In the genomic region with DNA sequence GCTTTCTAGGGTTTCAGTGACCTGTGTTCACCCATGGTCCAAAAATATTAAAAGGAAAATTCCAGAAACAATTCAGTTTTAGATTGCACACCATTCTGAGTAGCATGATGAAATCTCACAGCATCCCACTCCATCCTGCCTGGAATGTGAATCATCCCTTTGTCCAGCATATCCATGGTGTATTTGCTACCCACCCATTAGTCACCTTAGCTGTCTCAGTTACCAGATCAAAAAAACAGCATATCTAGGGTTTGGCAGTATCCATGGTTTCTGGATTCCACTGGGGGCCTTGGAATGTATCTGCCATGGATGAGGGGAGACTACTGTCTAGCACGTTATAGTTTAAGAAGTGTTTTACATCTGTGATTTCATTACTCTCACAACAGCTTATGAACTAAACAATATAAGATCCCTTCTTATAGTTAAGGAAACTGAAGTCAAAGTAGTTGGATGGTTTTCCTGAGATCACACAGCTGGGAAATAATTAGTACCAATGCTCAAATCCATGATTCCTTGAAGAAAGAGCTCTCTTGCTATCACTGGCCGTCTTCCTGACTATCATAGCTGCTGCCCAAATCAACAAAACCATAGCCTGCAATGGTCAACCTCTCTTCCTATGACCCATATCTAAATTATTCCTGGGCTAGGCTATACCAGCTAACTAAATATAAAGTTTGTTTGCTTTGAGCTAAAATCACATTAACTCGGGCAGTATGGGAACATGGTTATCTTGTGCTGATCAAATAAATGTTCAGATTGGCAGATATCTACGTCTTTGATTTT, we compare ENCODE assay signal across 11 cellular contexts.
A peak's percentile ranks its signal among the peaks of the same experiment; 100 is the strongest.
DNase-seq lines count a peak whose midpoint lies in the region; ATAC-seq and TF ChIP-seq lines count a peak whose summit lies in the region.
"Had no signal": no experiment of that assay in that cellular context is flagged by ENCODE, and none has a peak within 500 bp of the region (broad histone marks: within the 10 kb centered on the region; RNA-seq: fewer than 3 reads in every experiment).

No MANE protein-coding gene starts in this region.

- H3K4me1 ChIP-seq in Caco-2, result peaks cover 72% of the 10 kb centered on the region
- H3K4me1 ChIP-seq in fibroblast of lung (ENCODE audit: control insufficient read depth, extremely low read depth, insufficient read depth, low read length), result peaks cover 4% of the 10 kb centered on the region
- H3K4me1 ChIP-seq in sigmoid colon, result peaks cover 0 to 53% (median 46%) of the 10 kb centered on the region in 4 donors

- DNase-seq in Caco-2 (peak; percentile 49 to 60), fibroblast of lung (ENCODE audit: low read depth in 2 of 2) (peak; percentile 71 to 99), sigmoid colon (no peak), G401 (ENCODE audit: low spot score) (no peak), NCI-H1436 (lab: John Stamatoyannopoulos, UW) (no peak), NCI-H2171 treated with DMSO at 0.1 percent for 48 hours (lab: John Stamatoyannopoulos, UW) (no peak)
- DNase-seq: NCI-H1436 treated with DMSO at 0.1 percent for 48 hours, SHP77 treated with DMSO at 0.1 percent for 48 hours had no signal

- H2AFZ ChIP-seq in fibroblast of lung (ENCODE audit: low read length), result no peak overlapping the region

- ATAC-seq in SK-N-SH treated with all-trans-retinoic acid at 6 μM for 48 hours, result peak; percentile 78
- ATAC-seq in HG03025 (IDR thresholded peaks at IDR 0.05; ENCODE audit: low FRiP score, unreplicated experiment), result no peak

- H3K36me3 Mint-ChIP-seq in Caco-2 (ENCODE audit: insufficient read depth, unreplicated experiment), result peaks cover 94% of the 10 kb centered on the region

- no peaks in the 10 kb centered on the region for H3K9me3 ChIP-seq in Caco-2
- H3K9me3 ChIP-seq in fibroblast of lung (ENCODE audit: control insufficient read depth, insufficient read depth, low read depth, low read length), result no peaks in the 10 kb centered on the region
- no peaks in the 10 kb centered on the region for H3K9me3 ChIP-seq in sigmoid colon

- CTCF ChIA-PET in Caco-2 (lab: Charles Lee), result interaction anchor here (0.8 to 1.5 kb wide), 13 partner anchors 9 to 180 kb away, joined by 3 to 7 read pairs (median 4); no protein-coding TSS in a partner anchor

- intact Hi-C loops in Caco-2 (cut with micrococcal nuclease; ENCODE audit: unreplicated experiment) (loop anchor here (1.0 to 2.0 kb wide), 8 partner anchors 9 to 90 kb away; no protein-coding TSS in a partner anchor), sigmoid colon (cut with DNase I) (no loop called here)

- no peaks in the 10 kb centered on the region for H3K27me3 ChIP-seq in Caco-2 (replicated peaks; ENCODE audit: control insufficient read depth, insufficient read depth, low read length)
- H3K27me3 ChIP-seq in fibroblast of lung (ENCODE audit: control insufficient read depth, insufficient read depth, low read length), result no peaks in the 10 kb centered on the region
- no peaks in the 10 kb centered on the region for H3K27me3 ChIP-seq in sigmoid colon

- 69 to 88% methylated on average over 4 of the region's 4 CpGs for WGBS in sigmoid colon, 2 donors

- H3K27me3 Mint-ChIP-seq in Caco-2 (ENCODE audit: insufficient read depth, unreplicated experiment), result no peaks in the 10 kb centered on the region

- H3K4me3 Mint-ChIP-seq in Caco-2 (ENCODE audit: unreplicated experiment), result peak overlapping the region; percentile 42
- H3K4me3 Mint-ChIP-seq: neural crest cell had no signal

- H3K27ac ChIP-seq in fibroblast of lung (ENCODE audit: insufficient read depth, low read length) (peak overlapping the region; percentile 46), sigmoid colon (peak overlapping the region in 3 of 4 donors; percentile 84 to 89 (median 88))

- no peak for TF ChIP-seq POLR2A in sigmoid colon (IDR thresholded peaks at IDR 0.05)

- H3K27ac Mint-ChIP-seq in Caco-2 (ENCODE audit: unreplicated experiment), result peak overlapping the region; percentile 75

- H3K9ac ChIP-seq in fibroblast of lung (ENCODE audit: insufficient read depth, low read length), result no peak overlapping the region

- H3K36me3 ChIP-seq in Caco-2 (ENCODE audit: control insufficient read depth, insufficient read depth, low read length) (peaks cover 8% of the 10 kb centered on the region), fibroblast of lung (ENCODE audit: control insufficient read depth, insufficient read depth, low read length) (peaks cover 12% of the 10 kb centered on the region), sigmoid colon (peaks cover 0 to 41% (median 12%) of the 10 kb centered on the region in 4 donors)

- peaks cover 68% of the 10 kb centered on the region for H3K4me1 Mint-ChIP-seq in Caco-2 (ENCODE audit: low read depth, unreplicated experiment)

- H3K4me3 ChIP-seq in Caco-2 (ENCODE audit: low read depth, low read length) (no peak overlapping the region), fibroblast of lung (replicated peaks in 1 of 4; ENCODE audit: control extremely low read depth in 1 of 4, insufficient read depth in 1 of 4, low read depth in 3 of 4, low read length in 4 of 4) (no peak overlapping the region), sigmoid colon (no peak overlapping the region)

- TSS peak; percentile 64 for BruUV-seq in Caco-2 (replicated peaks; lab: Mats Ljungman, UMichigan)

- TF ChIP-seq CTCF in Caco-2 (IDR thresholded peaks at IDR 0.05; ENCODE audit: insufficient read depth in 1 of 2, low read depth in 1 of 2, low read length in 1 of 2, severe bottlenecking in 1 of 2, unreplicated experiment in 1 of 2), result no peak
- TF ChIP-seq CTCF in fibroblast of lung (conservative IDR thresholded peaks at IDR 0.05 in 1 of 2, IDR thresholded peaks at IDR 0.05 in 1 of 2; ENCODE audit: low read depth in 1 of 2, low read length in 2 of 2), result no peak
- no peak for TF ChIP-seq CTCF in sigmoid colon (IDR thresholded peaks at IDR 0.05)

- no peak overlapping the region for H3K4me2 ChIP-seq in fibroblast of lung (ENCODE audit: extremely low read depth, insufficient read depth, low read length)

- POLR2A ChIA-PET in Caco-2 (lab: Charles Lee), result interaction anchor here (0.6 to 1.6 kb wide), 3 partner anchors 32 to 222 kb away, joined by 3 to 10 read pairs (median 6); no protein-coding TSS in a partner anchor

- in situ Hi-C loops in G401 (cut with HindIII; ENCODE audit: low sequenced_read_pairs), result no loop called here

- TF ChIP-seq EP300 in sigmoid colon (IDR thresholded peaks at IDR 0.05), result no peak

- H3K9me3 Mint-ChIP-seq in Caco-2 (ENCODE audit: unreplicated experiment), result no peaks in the 10 kb centered on the region
- H3K9me3 Mint-ChIP-seq: neural crest cell had no signal

- H4K20me1 ChIP-seq in fibroblast of lung (ENCODE audit: control insufficient read depth, extremely low read depth, insufficient read depth, low read length), result no peaks in the 10 kb centered on the region

- no peaks in the 10 kb centered on the region for H3K79me2 ChIP-seq in fibroblast of lung (ENCODE audit: control insufficient read depth, insufficient read depth, low read length)

TF ChIP-seq in SK-N-SH treated with all-trans-retinoic acid at 6 μM for 48 hours, 23 proteins besides CTCF, POLR2A, EP300 and RAD21:
- TF ChIP-seq, protein P1, sequence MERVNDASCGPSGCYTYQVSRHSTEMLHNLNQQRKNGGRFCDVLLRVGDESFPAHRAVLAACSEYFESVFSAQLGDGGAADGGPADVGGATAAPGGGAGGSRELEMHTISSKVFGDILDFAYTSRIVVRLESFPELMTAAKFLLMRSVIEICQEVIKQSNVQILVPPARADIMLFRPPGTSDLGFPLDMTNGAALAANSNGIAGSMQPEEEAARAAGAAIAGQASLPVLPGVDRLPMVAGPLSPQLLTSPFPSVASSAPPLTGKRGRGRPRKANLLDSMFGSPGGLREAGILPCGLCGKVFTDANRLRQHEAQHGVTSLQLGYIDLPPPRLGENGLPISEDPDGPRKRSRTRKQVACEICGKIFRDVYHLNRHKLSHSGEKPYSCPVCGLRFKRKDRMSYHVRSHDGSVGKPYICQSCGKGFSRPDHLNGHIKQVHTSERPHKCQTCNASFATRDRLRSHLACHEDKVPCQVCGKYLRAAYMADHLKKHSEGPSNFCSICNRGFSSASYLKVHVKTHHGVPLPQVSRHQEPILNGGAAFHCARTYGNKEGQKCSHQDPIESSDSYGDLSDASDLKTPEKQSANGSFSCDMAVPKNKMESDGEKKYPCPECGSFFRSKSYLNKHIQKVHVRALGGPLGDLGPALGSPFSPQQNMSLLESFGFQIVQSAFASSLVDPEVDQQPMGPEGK (CRISPR knock-in tag; IDR thresholded peaks at IDR 0.05; ENCODE audit: borderline replicate concordance), result peak; percentile 40; the same call in 1 of the 2 replicates
- TF ChIP-seq, protein P2, sequence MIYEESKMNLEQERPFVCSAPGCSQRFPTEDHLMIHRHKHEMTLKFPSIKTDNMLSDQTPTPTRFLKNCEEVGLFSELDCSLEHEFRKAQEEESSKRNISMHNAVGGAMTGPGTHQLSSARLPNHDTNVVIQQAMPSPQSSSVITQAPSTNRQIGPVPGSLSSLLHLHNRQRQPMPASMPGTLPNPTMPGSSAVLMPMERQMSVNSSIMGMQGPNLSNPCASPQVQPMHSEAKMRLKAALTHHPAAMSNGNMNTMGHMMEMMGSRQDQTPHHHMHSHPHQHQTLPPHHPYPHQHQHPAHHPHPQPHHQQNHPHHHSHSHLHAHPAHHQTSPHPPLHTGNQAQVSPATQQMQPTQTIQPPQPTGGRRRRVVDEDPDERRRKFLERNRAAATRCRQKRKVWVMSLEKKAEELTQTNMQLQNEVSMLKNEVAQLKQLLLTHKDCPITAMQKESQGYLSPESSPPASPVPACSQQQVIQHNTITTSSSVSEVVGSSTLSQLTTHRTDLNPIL (CRISPR knock-in tag; IDR thresholded peaks at IDR 0.05; ENCODE audit: low read depth), result peak; percentile 40; the same call in 1 of the 2 replicates
- TF ChIP-seq ZFP3 (CRISPR knock-in tag; IDR thresholded peaks at IDR 0.05), result no peak
- peak; percentile 70 for TF ChIP-seq ISL1 (CRISPR knock-in tag; IDR thresholded peaks at IDR 0.05)
- TF ChIP-seq CSDC2 (CRISPR knock-in tag; IDR thresholded peaks at IDR 0.05), result peak; percentile 64; the same call in 1 of the 2 replicates
- no peak for TF ChIP-seq ARNTL (CRISPR knock-in tag; IDR thresholded peaks at IDR 0.05; ENCODE audit: borderline replicate concordance, low read depth)

Comparison
In these comparisons a context has a peak if more than half of its experiments do, and no peak if none do; other contexts are left out.
1. DNase-seq: peak in Caco-2 (2 of 2) and fibroblast of lung (2 of 2); none in sigmoid colon (single experiment), G401 (single experiment), NCI-H1436 (single experiment) and NCI-H2171 treated with DMSO at 0.1 percent for 48 hours (single experiment).